In genomic region chr12:94679554-94679953, GRCh38 we compare ENCODE assay signal across 1 cellular context.
TF ChIP-seq lines count a peak whose summit lies in the region.

No MANE protein-coding gene starts in this region.

TF ChIP-seq in GM23338, 12 proteins besides CTCF, POLR2A, EP300 and RAD21 (continued from another document):
- TF ChIP-seq, protein P1, sequence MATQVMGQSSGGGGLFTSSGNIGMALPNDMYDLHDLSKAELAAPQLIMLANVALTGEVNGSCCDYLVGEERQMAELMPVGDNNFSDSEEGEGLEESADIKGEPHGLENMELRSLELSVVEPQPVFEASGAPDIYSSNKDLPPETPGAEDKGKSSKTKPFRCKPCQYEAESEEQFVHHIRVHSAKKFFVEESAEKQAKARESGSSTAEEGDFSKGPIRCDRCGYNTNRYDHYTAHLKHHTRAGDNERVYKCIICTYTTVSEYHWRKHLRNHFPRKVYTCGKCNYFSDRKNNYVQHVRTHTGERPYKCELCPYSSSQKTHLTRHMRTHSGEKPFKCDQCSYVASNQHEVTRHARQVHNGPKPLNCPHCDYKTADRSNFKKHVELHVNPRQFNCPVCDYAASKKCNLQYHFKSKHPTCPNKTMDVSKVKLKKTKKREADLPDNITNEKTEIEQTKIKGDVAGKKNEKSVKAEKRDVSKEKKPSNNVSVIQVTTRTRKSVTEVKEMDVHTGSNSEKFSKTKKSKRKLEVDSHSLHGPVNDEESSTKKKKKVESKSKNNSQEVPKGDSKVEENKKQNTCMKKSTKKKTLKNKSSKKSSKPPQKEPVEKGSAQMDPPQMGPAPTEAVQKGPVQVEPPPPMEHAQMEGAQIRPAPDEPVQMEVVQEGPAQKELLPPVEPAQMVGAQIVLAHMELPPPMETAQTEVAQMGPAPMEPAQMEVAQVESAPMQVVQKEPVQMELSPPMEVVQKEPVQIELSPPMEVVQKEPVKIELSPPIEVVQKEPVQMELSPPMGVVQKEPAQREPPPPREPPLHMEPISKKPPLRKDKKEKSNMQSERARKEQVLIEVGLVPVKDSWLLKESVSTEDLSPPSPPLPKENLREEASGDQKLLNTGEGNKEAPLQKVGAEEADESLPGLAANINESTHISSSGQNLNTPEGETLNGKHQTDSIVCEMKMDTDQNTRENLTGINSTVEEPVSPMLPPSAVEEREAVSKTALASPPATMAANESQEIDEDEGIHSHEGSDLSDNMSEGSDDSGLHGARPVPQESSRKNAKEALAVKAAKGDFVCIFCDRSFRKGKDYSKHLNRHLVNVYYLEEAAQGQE (IDR thresholded peaks at IDR 0.05; ENCODE audit: unreplicated experiment) = no peak
- TF ChIP-seq EZH2 (IDR thresholded peaks at IDR 0.05; ENCODE audit: low read depth, unreplicated experiment) = no peak
